Comparison of ENCODE assay signal across 10 cellular contexts in the genomic region with DNA sequence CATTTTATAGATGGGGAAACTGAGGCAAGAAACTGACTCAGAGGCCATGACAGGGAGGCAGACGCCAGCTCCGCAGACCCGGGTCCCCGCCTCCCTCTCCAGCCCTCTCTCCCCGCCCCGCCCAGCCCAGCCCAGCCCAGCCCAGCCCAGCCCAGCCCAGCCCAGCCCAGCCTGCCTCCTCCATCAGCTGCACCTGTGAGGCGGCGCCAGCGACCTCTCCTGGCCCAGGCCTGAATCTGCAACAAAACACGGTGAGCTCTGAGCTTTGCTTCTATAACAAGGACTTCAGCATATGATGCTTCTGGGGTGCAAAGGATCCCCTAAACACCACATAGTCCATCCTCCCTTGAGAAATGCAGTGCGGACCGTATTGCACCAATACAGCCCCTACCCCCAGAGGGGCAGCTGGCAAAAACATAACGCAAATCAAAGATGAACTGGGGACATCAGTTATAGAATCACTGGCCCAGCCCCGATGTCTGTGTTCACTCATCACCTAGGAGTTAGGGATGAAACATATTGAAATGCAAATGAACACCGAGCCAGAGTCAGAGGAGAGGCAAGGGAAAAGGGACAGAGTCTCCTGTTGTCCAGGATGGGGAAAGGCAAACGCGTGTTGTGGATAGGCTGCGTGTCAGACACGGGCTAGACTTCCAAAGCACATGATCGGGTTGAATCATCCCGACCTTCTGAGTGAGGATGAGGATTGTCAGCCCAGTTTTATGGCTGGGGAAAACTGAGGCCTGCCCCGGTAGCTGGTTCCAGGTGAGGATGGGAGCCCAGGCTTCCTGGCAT.
A peak's percentile ranks its signal among the peaks of the same experiment; 100 is the strongest.
DNase-seq lines count a peak whose midpoint lies in the region; ATAC-seq and TF ChIP-seq lines count a peak whose summit lies in the region.
"Had no signal": no experiment of that assay in that cellular context is flagged by ENCODE, and none has a peak within 500 bp of the region (broad histone marks: within the 10 kb centered on the region; RNA-seq: fewer than 3 reads in every experiment).

No MANE protein-coding gene starts in this region.

- CTCF ChIA-PET in activated CD8-positive, alpha-beta T cell treated with anti-CD3 and anti-CD28 coated beads, Interleukin-2, amount 10 ng/mL, durations not matched to agents 7 days and 5 days (lab: Charles Lee) = interaction anchor here (1.0 to 1.1 kb wide), 2 partner anchors 21 to 151 kb away, joined by 3 to 4 read pairs; no protein-coding TSS in a partner anchor

- H3K4me1 Mint-ChIP-seq in activated CD8-positive, alpha-beta T cell treated with anti-CD3 and anti-CD28 coated beads, Interleukin-2, amount 10 ng/mL, durations not matched to agents 7 days and 5 days (ENCODE audit: low read depth) = peaks cover 73% of the 10 kb centered on the region

- ATAC-seq in activated CD8-positive, alpha-beta T cell treated with anti-CD3 and anti-CD28 coated beads, Interleukin-2, amount 10 ng/mL, durations not matched to agents 7 days and 5 days = no peak
- ATAC-seq in lower lobe of right lung (no peak), GM21717 (IDR thresholded peaks at IDR 0.05; ENCODE audit: unreplicated experiment) (no peak)

- intact Hi-C loops in lower lobe of right lung (cut with DNase I) = no loop called here

- no peaks in the 10 kb centered on the region for H3K9me3 ChIP-seq in lower lobe of right lung

- H3K9me3 Mint-ChIP-seq in activated CD8-positive, alpha-beta T cell treated with anti-CD3 and anti-CD28 coated beads, Interleukin-2, amount 10 ng/mL, durations not matched to agents 7 days and 5 days (ENCODE audit: insufficient read depth) = peaks cover 3% of the 10 kb centered on the region

- POLR2A ChIA-PET in activated CD8-positive, alpha-beta T cell treated with anti-CD3 and anti-CD28 coated beads, Interleukin-2, amount 10 ng/mL, durations not matched to agents 7 days and 5 days (lab: Charles Lee) = no interaction called here

- peaks cover 29% of the 10 kb centered on the region for H3K4me1 ChIP-seq in lower lobe of right lung
- H3K4me1 ChIP-seq: parathyroid adenoma had no signal

- peak; percentile 31 for DNase-seq in CD1c-positive myeloid dendritic cell (ENCODE audit: extremely low spot score)
- DNase-seq in HT1080 (ENCODE audit: low read depth) = peak; percentile 52
- DNase-seq in activated CD8-positive, alpha-beta T cell treated with anti-CD3 and anti-CD28 coated beads, Interleukin-2, amount 10 ng/mL, durations not matched to agents 7 days and 5 days = peak; percentile 45
- peak; percentile 44 for DNase-seq in lower lobe of right lung
- no peak for DNase-seq in SIG-M5 (lab: John Stamatoyannopoulos, UW)
- no peak for DNase-seq in LoVo (ENCODE audit: low spot score)
- DNase-seq in effector CD4-positive, alpha-beta T cell = no peak
- DNase-seq: T-helper 9 cell had no signal

- peaks cover 6% of the 10 kb centered on the region for H3K36me3 Mint-ChIP-seq in activated CD8-positive, alpha-beta T cell treated with anti-CD3 and anti-CD28 coated beads, Interleukin-2, amount 10 ng/mL, durations not matched to agents 7 days and 5 days (ENCODE audit: low read depth)

- no peak for TF ChIP-seq CTCF in lower lobe of right lung (IDR thresholded peaks at IDR 0.05)

- no peaks in the 10 kb centered on the region for H3K36me3 ChIP-seq in lower lobe of right lung

- H3K27ac Mint-ChIP-seq in activated CD8-positive, alpha-beta T cell treated with anti-CD3 and anti-CD28 coated beads, Interleukin-2, amount 10 ng/mL, durations not matched to agents 7 days and 5 days = peak overlapping the region; percentile 85

- no peak overlapping the region for H3K4me3 ChIP-seq in lower lobe of right lung

- peaks cover 11% of the 10 kb centered on the region for H3K27me3 ChIP-seq in lower lobe of right lung (ENCODE audit: low read depth)

- no peak overlapping the region for H3K4me3 Mint-ChIP-seq in activated CD8-positive, alpha-beta T cell treated with anti-CD3 and anti-CD28 coated beads, Interleukin-2, amount 10 ng/mL, durations not matched to agents 7 days and 5 days

- H3K27me3 Mint-ChIP-seq in activated CD8-positive, alpha-beta T cell treated with anti-CD3 and anti-CD28 coated beads, Interleukin-2, amount 10 ng/mL, durations not matched to agents 7 days and 5 days (ENCODE audit: low read depth) = peaks cover 3% of the 10 kb centered on the region

- H3K27ac ChIP-seq in lower lobe of right lung = peak overlapping the region; percentile 18
- H3K27ac ChIP-seq: parathyroid adenoma had no signal

Comparison
In these comparisons a context has a peak if more than half of its experiments do, and no peak if none do; other contexts are left out.
1. DNase-seq: peak in CD1c-positive myeloid dendritic cell (single experiment), HT1080 (single experiment), activated CD8-positive, alpha-beta T cell treated with anti-CD3 and anti-CD28 coated beads, Interleukin-2, amount 10 ng/mL, durations not matched to agents 7 days and 5 days (single experiment) and lower lobe of right lung (single experiment); none in SIG-M5 (single experiment), LoVo (single experiment) and effector CD4-positive, alpha-beta T cell (single experiment).